ENCODE assay signal across 12 cellular contexts in genomic region chr6:63274795-63275430, GRCh38. TPM values are rescaled to one million over a fixed set of nuclear protein-coding genes. Genes with fewer than 3 reads are reported as not detected.
"Had no signal": no experiment of that assay in that cellular context is flagged by ENCODE, and none has a peak within 500 bp of the region (broad histone marks: within the 10 kb centered on the region; RNA-seq: fewer than 3 reads in every experiment).

No MANE protein-coding gene starts in this region.

RNA-seq across cellular contexts. Expression of gene LGSN, which starts 44.9 kb away (rescaled TPM):
- total RNA-seq: activated naive CD4-positive, alpha-beta T cell treated with anti-CD3 and anti-CD28 coated beads for 36 hours; activated naive CD4-positive, alpha-beta T cell treated with anti-CD3 and anti-CD28 coated beads, Interleukin-2, amount 50 U/mL, for 72 hours; activated naive CD8-positive, alpha-beta T cell treated with anti-CD3 and anti-CD28 coated beads for 36 hours; activated T-cell treated with anti-CD3 and anti-CD28 coated beads, Interleukin-2, amount 50 U/mL, for 4 hours; activated T-helper 1 cell treated with anti-CD3 and anti-CD28 coated beads, Interleukin-12 subunit alpha, Interleukin-12 subunit beta, Interleukin-2, Interleukin-4 antibody, amounts not matched to agents 30 ng/mL and 10 ng/mL and 1 ng/mL, durations not matched to agents 14 hours and 24 hours and 36 hours; activated T-helper 2 cell treated with anti-CD3 and anti-CD28 coated beads, Interferon-gamma antibody, Interleukin-2, Interleukin-4, amounts not matched to agents 10 μg/mL and 5 μg/mL and 100 μg/mL, durations not matched to agents 14 hours and 24 hours and 36 hours; aorta; ascending aorta; breast epithelium; cardiac muscle cell; cardiac septum; cerebellum had no signal
- polyA plus RNA-seq: aorta, cardiac muscle cell had no signal
